ENCODE assay signal across 11 cellular contexts in genomic region chr4:93302310-93302709, GRCh38.
"Had no signal": no experiment of that assay in that cellular context is flagged by ENCODE, and none has a peak within 500 bp of the region (broad histone marks: within the 10 kb centered on the region; RNA-seq: fewer than 3 reads in every experiment).

No MANE protein-coding gene starts in this region.

- H3K4me2 ChIP-seq: GM23338 had no signal

- FAIRE-seq: H1, H54 had no signal

- DNase-seq: GM23248, GOT3, H7, H9, HCEC 1CT, HFFc6 had no signal

- ATAC-seq: GM23338, HCT116 had no signal

- H3K4me3 ChIP-seq: GM23248, GM23338, HAP-1 had no signal

- H3K4me3 Mint-ChIP-seq: GM23338, H9, HFFc6 had no signal

- H3K36me3 ChIP-seq: HAP-1 had no signal

- H3K27ac Mint-ChIP-seq: HFFc6 had no signal

- H2AFZ ChIP-seq: GM23248, GM23338 had no signal

- H3K27ac ChIP-seq: GM23248 had no signal

- H3K9me3 Mint-ChIP-seq: GM23338, H9 had no signal

- H3K4me1 ChIP-seq: HAP-1 had no signal

- H3K9me3 ChIP-seq: HAP-1 had no signal

- H3K9ac ChIP-seq: GM23248 had no signal
